Comparison of ENCODE assay signal across 8 cellular contexts in the genomic region with DNA sequence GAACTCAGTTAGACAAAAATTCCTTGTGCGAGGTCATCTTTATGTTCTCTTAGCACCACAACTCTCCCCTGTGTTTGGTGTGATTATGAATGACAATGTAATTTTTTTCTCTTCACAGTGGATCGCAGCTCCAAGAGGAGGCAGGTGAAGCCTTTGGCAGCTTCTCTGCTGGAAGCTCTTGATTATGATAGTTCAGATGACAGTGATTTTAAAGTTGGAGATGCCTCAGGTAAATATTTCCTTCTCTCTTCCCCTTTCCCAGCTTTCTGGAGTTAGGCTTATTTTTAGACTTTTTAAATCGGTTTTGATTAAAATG. TPM values are rescaled to one million over a fixed set of nuclear protein-coding genes. Genes with fewer than 3 reads are reported as not detected.
DNase-seq lines count a peak whose midpoint lies in the region; ATAC-seq lines count a peak whose summit lies in the region.

No MANE protein-coding gene starts in this region.

- H3K36me3 Mint-ChIP-seq in activated CD4-positive, alpha-beta T cell treated with anti-CD3 and anti-CD28 coated beads for 36 hours (ENCODE audit: low read depth) = peaks cover 36% of the 10 kb centered on the region
- peaks cover 19% of the 10 kb centered on the region for H3K36me3 Mint-ChIP-seq in dendritic cell treated with granulocyte-macrophage colony-stimulating factor and Interleukin-4, amounts not matched to agents 40 ng/mL and 50 ng/mL, for 4 days (ENCODE audit: low read depth)

- POLR2A ChIA-PET in activated CD4-positive, alpha-beta T cell treated with anti-CD3 and anti-CD28 coated beads for 36 hours (lab: Charles Lee) = interaction anchor here (0.7 to 2.6 kb wide), 2 partner anchors 32 to 34 kb away, joined by 3 to 25 read pairs; a partner anchor contains a TSS

- intact Hi-C loops in activated CD4-positive, alpha-beta T cell treated with anti-CD3 and anti-CD28 coated beads for 36 hours (cut with DNase I, micrococcal nuclease) = loop anchor here in 1 of 2 experiments (10.0 kb wide), 1 partner anchor 1240 kb away; the partner anchor contains the start of gene TMEM106B
- intact Hi-C loops in dendritic cell treated with granulocyte-macrophage colony-stimulating factor and Interleukin-4, amounts not matched to agents 40 ng/mL and 50 ng/mL, for 4 days (cut with micrococcal nuclease) = no loop called here

- peak overlapping the region; percentile 35 for H2AFZ ChIP-seq in neuron (ENCODE audit: low read depth, low read length)

- H3K4me3 Mint-ChIP-seq in activated CD4-positive, alpha-beta T cell treated with anti-CD3 and anti-CD28 coated beads for 36 hours = peak overlapping the region; percentile 88
- H3K4me3 Mint-ChIP-seq in dendritic cell treated with granulocyte-macrophage colony-stimulating factor and Interleukin-4, amounts not matched to agents 40 ng/mL and 50 ng/mL, for 4 days = peak overlapping the region; percentile 85

- peaks cover 4% of the 10 kb centered on the region for H3K9me3 ChIP-seq in neuron (ENCODE audit: low read length)

- peak overlapping the region; percentile 91 for H3K27ac Mint-ChIP-seq in activated CD4-positive, alpha-beta T cell treated with anti-CD3 and anti-CD28 coated beads for 36 hours
- H3K27ac Mint-ChIP-seq in dendritic cell treated with granulocyte-macrophage colony-stimulating factor and Interleukin-4, amounts not matched to agents 40 ng/mL and 50 ng/mL, for 4 days = peak overlapping the region; percentile 85

- H3K27me3 Mint-ChIP-seq in activated CD4-positive, alpha-beta T cell treated with anti-CD3 and anti-CD28 coated beads for 36 hours = no peaks in the 10 kb centered on the region
- no peaks in the 10 kb centered on the region for H3K27me3 Mint-ChIP-seq in dendritic cell treated with granulocyte-macrophage colony-stimulating factor and Interleukin-4, amounts not matched to agents 40 ng/mL and 50 ng/mL, for 4 days

- H3K4me1 Mint-ChIP-seq in activated CD4-positive, alpha-beta T cell treated with anti-CD3 and anti-CD28 coated beads for 36 hours = peaks cover 50% of the 10 kb centered on the region
- peaks cover 9% of the 10 kb centered on the region for H3K4me1 Mint-ChIP-seq in dendritic cell treated with granulocyte-macrophage colony-stimulating factor and Interleukin-4, amounts not matched to agents 40 ng/mL and 50 ng/mL, for 4 days (ENCODE audit: low read depth)

- ATAC-seq in activated CD4-positive, alpha-beta T cell treated with anti-CD3 and anti-CD28 coated beads for 36 hours = no peak
- ATAC-seq in HG02623 (IDR thresholded peaks at IDR 0.05; ENCODE audit: unreplicated experiment) = no peak

- no peak for DNase-seq in activated CD4-positive, alpha-beta T cell treated with anti-CD3 and anti-CD28 coated beads for 36 hours
- DNase-seq in activated CD4-positive, alpha-beta T cell treated with anti-CD3 and anti-CD28 coated beads for 48 hours = no peak
- DNase-seq in NCI-H345 treated with DMSO at 0.1 percent for 48 hours (lab: John Stamatoyannopoulos, UW; ENCODE audit: unreplicated experiment) (peak; percentile 16), glomerular visceral epithelial cell (ENCODE audit: extremely low spot score) (no peak), cerebellar cortex (ENCODE audit: low spot score) (no peak)

- CTCF ChIA-PET in activated CD4-positive, alpha-beta T cell treated with anti-CD3 and anti-CD28 coated beads for 36 hours (lab: Charles Lee) = no interaction called here

- no peaks in the 10 kb centered on the region for H3K9me3 Mint-ChIP-seq in activated CD4-positive, alpha-beta T cell treated with anti-CD3 and anti-CD28 coated beads for 36 hours (ENCODE audit: low read depth)
- H3K9me3 Mint-ChIP-seq in dendritic cell treated with granulocyte-macrophage colony-stimulating factor and Interleukin-4, amounts not matched to agents 40 ng/mL and 50 ng/mL, for 4 days = no peaks in the 10 kb centered on the region

- peaks cover 15% of the 10 kb centered on the region for H3K4me1 ChIP-seq in neuron (ENCODE audit: insufficient read depth, low read length)

- H3K27me3 ChIP-seq in neuron (ENCODE audit: insufficient read depth, low read length) = no peaks in the 10 kb centered on the region

- H3K4me3 ChIP-seq in neuron (ENCODE audit: low read length) = peak overlapping the region; percentile 85

- H3K36me3 ChIP-seq in neuron (ENCODE audit: insufficient read depth, low read length) = peaks cover 27% of the 10 kb centered on the region

RNA-seq across cellular contexts. Expression of gene PHF14, which starts 1.0 kb away (rescaled TPM):
- total RNA-seq in activated CD4-positive, alpha-beta T cell treated with anti-CD3 and anti-CD28 coated beads for 36 hours = 10 to 100 TPM; 37.4 to 40.3 TPM
